ENCODE assay signal across 14 cellular contexts in genomic region chr1:156479093-156480014, GRCh38. TPM values are rescaled to one million over a fixed set of nuclear protein-coding genes. Genes with fewer than 3 reads are reported as not detected.
DNase-seq lines count a peak whose midpoint lies in the region; ATAC-seq, FAIRE-seq and TF ChIP-seq lines count a peak whose summit lies in the region.
"Had no signal": no experiment of that assay in that cellular context is flagged by ENCODE, and none has a peak within 500 bp of the region (broad histone marks: within the 10 kb centered on the region; RNA-seq: fewer than 3 reads in every experiment).

No MANE protein-coding gene starts in this region.

- CTCF ChIA-PET in CD4-positive, alpha-beta T cell (lab: Charles Lee) = interaction anchor here (1.9 to 2.7 kb wide), 4 partner anchors 11 to 52 kb away, joined by 5 to 77 read pairs (median 18); partner anchors contain the start of gene MEF2D
- CTCF ChIA-PET in OCI-LY7 (lab: Charles Lee; ENCODE audit: unreplicated experiment) = no interaction called here
- CTCF ChIA-PET in H1 (lab: Charles Lee; ENCODE audit: partially characterized antibody) = interaction anchor here (0.8 to 9.3 kb wide), 14 partner anchors 10 to 129 kb away, joined by 3 to 236 read pairs (median 10); partner anchors contain the start of gene MEF2D

- H3K79me2 ChIP-seq in OCI-LY7 (ENCODE audit: insufficient read depth, low read depth, low read length) (peaks cover 22% of the 10 kb centered on the region), H1 (ENCODE audit: control insufficient read depth in 1 of 2, insufficient read depth in 2 of 2, low read length in 2 of 2) (peaks cover 0 to 4% of the 10 kb centered on the region in 2 experiments; a peak in 1 of 4 replicates)

- no peak overlapping the region for H2AK5ac ChIP-seq in H1 (ENCODE audit: low read depth, low read length)

- no peak overlapping the region for H2BK5ac ChIP-seq in H1 (ENCODE audit: low read depth, low read length)

- no peak overlapping the region for H3K4me3 ChIP-seq in OCI-LY7 (ENCODE audit: low read depth, low read length, poor library complexity, severe bottlenecking)
- H3K4me3 ChIP-seq in H1 (ENCODE audit: extremely low read depth in 1 of 4, insufficient read depth in 2 of 4, low read depth in 3 of 4, low read length in 4 of 4) = no peak overlapping the region
- H3K4me3 ChIP-seq in rectal smooth muscle tissue (ENCODE audit: low read length) = no peak overlapping the region

- in situ Hi-C loops in GM13977 (cut with MboI; ENCODE audit: low pct_unique_long_range_greater_than_20kb, low sequenced_read_pairs, unreplicated experiment) = no loop called here

- TF ChIP-seq CTCF in CD4-positive, alpha-beta T cell (IDR thresholded peaks at IDR 0.05) = no peak
- TF ChIP-seq CTCF in OCI-LY7 (conservative IDR thresholded peaks at IDR 0.05; ENCODE audit: low read length) = no peak; the same call in 1 of the 2 replicates
- no peak for TF ChIP-seq CTCF in H1 (IDR thresholded peaks at IDR 0.05; ENCODE audit: control extremely low read depth in 1 of 3, insufficient read depth in 1 of 3, low read depth in 1 of 3, low read length in 3 of 3)
- TF ChIP-seq CTCF in GM13977 (IDR thresholded peaks at IDR 0.05; ENCODE audit: extremely low read depth, insufficient read depth, missing control alignments) = no peak

- no peaks in the 10 kb centered on the region for H3K9me3 Mint-ChIP-seq in CD4-positive, alpha-beta T cell

- H4K8ac ChIP-seq in H1 (ENCODE audit: extremely low read depth, insufficient read depth, low read length) = peak overlapping the region; percentile 7

- no peak overlapping the region for H2BK120ac ChIP-seq in H1 (replicated peaks; ENCODE audit: low read depth, low read length)

- no peaks in the 10 kb centered on the region for H3K23me2 ChIP-seq in H1 (ENCODE audit: low read depth, low read length)

- BruUV-seq in OCI-LY7 (replicated peaks; lab: Mats Ljungman, UMichigan) = no TSS peak

- intact Hi-C loops in CD4-positive, alpha-beta T cell (cut with DNase I, micrococcal nuclease) = loop anchor here in 1 of 2 experiments (1.0 to 10.0 kb wide), 4 partner anchors 22 to 129 kb away; no protein-coding TSS in a partner anchor
- intact Hi-C loops in OCI-LY7 (cut with micrococcal nuclease; ENCODE audit: unreplicated experiment) = loop anchor here (1.0 kb wide), 2 partner anchors 17 to 21 kb away; partner anchors contain the start of gene MEF2D

- no peak for TF ChIP-seq EP300 in H1 (IDR thresholded peaks at IDR 0.05; ENCODE audit: borderline replicate concordance in 1 of 2, low read depth in 2 of 2, low read length in 2 of 2)

- H2BK12ac ChIP-seq in H1 (ENCODE audit: low read depth, low read length) = 0 out of 2 replicates have a peak overlapping the region, but pooled peaks have one; percentile 9

- H3K27me3 Mint-ChIP-seq in CD4-positive, alpha-beta T cell = no peaks in the 10 kb centered on the region
- H3K27me3 Mint-ChIP-seq: activated naive CD8-positive, alpha-beta T cell; CD4-positive, CD25-positive, alpha-beta regulatory T cell had no signal

- POLR2A ChIA-PET in CD4-positive, alpha-beta T cell (lab: Charles Lee) = interaction anchor here (1.2 to 1.4 kb wide), 2 partner anchors 13 to 26 kb away, joined by 3 to 4 read pairs; no protein-coding TSS in a partner anchor
- POLR2A ChIA-PET in OCI-LY7 (lab: Charles Lee) (interaction anchor here (0.8 to 2.9 kb wide), 2 partner anchors 12 to 53 kb away, joined by 6 to 15 read pairs; no protein-coding TSS in a partner anchor), H1 (lab: Charles Lee; ENCODE audit: partially characterized antibody) (interaction anchor here (1.5 to 2.2 kb wide), 3 partner anchors 9 to 112 kb away, joined by 4 to 7 read pairs (median 4); partner anchors contain the start of gene NAXE)

- H3K27me3 ChIP-seq in CD4-positive, alpha-beta T cell (ENCODE audit: control insufficient read depth, insufficient read depth, low read length) = no peaks in the 10 kb centered on the region
- no peaks in the 10 kb centered on the region; a peak in 1 of 7 replicates for H3K27me3 ChIP-seq in H1 (replicated peaks in 1 of 4; ENCODE audit: control insufficient read depth in 3 of 4, extremely low read depth in 1 of 4, insufficient read depth in 3 of 4, low read length in 3 of 4)
- no peaks in the 10 kb centered on the region for H3K27me3 ChIP-seq in rectal smooth muscle tissue (ENCODE audit: control insufficient read depth, insufficient read depth, low read length)

- H3K4me2 ChIP-seq in OCI-LY7 (ENCODE audit: low read length) (no peak overlapping the region), H1 (ENCODE audit: insufficient read depth in 1 of 2, low read depth in 2 of 2, low read length in 2 of 2) (no peak overlapping the region)

- no peak for TF ChIP-seq RAD21 in H1 (IDR thresholded peaks at IDR 0.05 in 1 of 2, conservative IDR thresholded peaks at IDR 0.05 in 1 of 2; ENCODE audit: low read depth in 2 of 2, low read length in 2 of 2)

- no peak overlapping the region for H3K14ac ChIP-seq in H1 (ENCODE audit: insufficient read length)

- H3K9me3 ChIP-seq in CD4-positive, alpha-beta T cell (ENCODE audit: control insufficient read depth, low read length) = no peaks in the 10 kb centered on the region
- no peaks in the 10 kb centered on the region for H3K9me3 ChIP-seq in OCI-LY7 (ENCODE audit: low read length)
- no peaks in the 10 kb centered on the region for H3K9me3 ChIP-seq in H1 (ENCODE audit: insufficient read depth in 2 of 2, low read depth in 1 of 2, low read length in 1 of 2)

- H3K4me1 Mint-ChIP-seq in CD4-positive, alpha-beta T cell (ENCODE audit: low read depth) = peaks cover 48% of the 10 kb centered on the region

- H3K36me3 ChIP-seq in OCI-LY7 (ENCODE audit: insufficient read depth, low read length) (peaks cover 100% of the 10 kb centered on the region), H1 (ENCODE audit: control insufficient read depth in 2 of 4, insufficient read depth in 4 of 4, low read length in 3 of 4) (peaks cover 5 to 38% (median 13%) of the 10 kb centered on the region in 4 experiments; a peak in 7 of 8 replicates), rectal smooth muscle tissue (ENCODE audit: control insufficient read depth, insufficient read depth, low read length) (peaks cover 64% of the 10 kb centered on the region)

- H2AFZ ChIP-seq in OCI-LY7 (ENCODE audit: low read length) (no peak overlapping the region), H1 (ENCODE audit: low read length) (no peak overlapping the region)

- no peaks in the 10 kb centered on the region for H3K9me2 ChIP-seq in OCI-LY7 (ENCODE audit: insufficient read depth, low read length)

- H4K20me1 ChIP-seq in OCI-LY7 (ENCODE audit: insufficient read depth, low read length) (no peaks in the 10 kb centered on the region), H1 (replicated peaks in 1 of 2; ENCODE audit: control insufficient read depth in 1 of 2, insufficient read depth in 2 of 2, low read length in 2 of 2) (peaks cover 0 to 7% of the 10 kb centered on the region in 2 experiments)

- H3K4me1 ChIP-seq in OCI-LY7 (ENCODE audit: insufficient read depth, low read length, poor library complexity, severe bottlenecking) (peaks cover 46% of the 10 kb centered on the region), H1 (replicated peaks in 1 of 4; ENCODE audit: control insufficient read depth in 3 of 4, insufficient read depth in 4 of 4, low read length in 3 of 4) (peaks cover 0 to 16% (median 11%) of the 10 kb centered on the region in 4 experiments; a peak in 6 of 7 replicates), rectal smooth muscle tissue (ENCODE audit: control insufficient read depth, insufficient read depth, low read length) (peaks cover 40% of the 10 kb centered on the region)

- H3K9ac ChIP-seq in H1 (replicated peaks in 1 of 4; ENCODE audit: extremely low read depth in 1 of 4, low read depth in 3 of 4, low read length in 3 of 4) = no peak overlapping the region
- no peak overlapping the region for H3K9ac ChIP-seq in rectal smooth muscle tissue (ENCODE audit: low read length)

- no peak overlapping the region for H2BK15ac ChIP-seq in H1 (ENCODE audit: low read length)

- H3K79me1 ChIP-seq in H1 (ENCODE audit: low read depth, low read length) = peaks cover 2% of the 10 kb centered on the region

- H3K27ac ChIP-seq in CD4-positive, alpha-beta T cell (ENCODE audit: low read depth, low read length) = no peak overlapping the region
- H3K27ac ChIP-seq in OCI-LY7 (ENCODE audit: low read depth, low read length, poor library complexity, severe bottlenecking) (peak overlapping the region; percentile 61), H1 (ENCODE audit: low read depth, low read length) (no peak overlapping the region), rectal smooth muscle tissue (ENCODE audit: low read depth, low read length) (peak overlapping the region; percentile 37)

- no peak for TF ChIP-seq POLR2A in H1 (IDR thresholded peaks at IDR 0.05; ENCODE audit: control extremely low read depth in 1 of 2, low read depth in 2 of 2, low read length in 2 of 2)

- no peak overlapping the region for H3K4ac ChIP-seq in H1 (replicated peaks; ENCODE audit: insufficient read length, low read depth, low read length)

- no peak overlapping the region for H3K18ac ChIP-seq in H1 (ENCODE audit: extremely low read depth, low read length)

- H3K4me3 Mint-ChIP-seq in CD4-positive, alpha-beta T cell = peak overlapping the region; percentile 25
- H3K4me3 Mint-ChIP-seq: activated naive CD8-positive, alpha-beta T cell had no signal

- no peak overlapping the region for H3K23ac ChIP-seq in H1 (ENCODE audit: insufficient read length)

- WGBS in H1 (ENCODE audit: extremely low coverage in 1 of 2, insufficient coverage in 1 of 2, insufficient read length in 1 of 2, insufficient replicate concordance in 2 of 2, low coverage in 1 of 2, low lambda C conversion rate in 2 of 2, missing lambda C conversion rate in 1 of 2), 2 experiments = 95% methylated on average over 14 of the region's 15 CpGs; no CpG with 5 or more reads in 1 of the 2 experiments

- H2BK20ac ChIP-seq in H1 (ENCODE audit: low read length) = no peak overlapping the region

- H4K91ac ChIP-seq in H1 (replicated peaks; ENCODE audit: insufficient read length, low read length) = no peak overlapping the region

- no peak overlapping the region for H3K56ac ChIP-seq in H1 (replicated peaks; ENCODE audit: insufficient read length, low read depth, low read length)

- peaks cover 96% of the 10 kb centered on the region for H3K36me3 Mint-ChIP-seq in CD4-positive, alpha-beta T cell (ENCODE audit: low read depth)

- ATAC-seq in CD4-positive, alpha-beta T cell (ENCODE audit: poor library complexity) = no peak

- H3K27ac Mint-ChIP-seq in CD4-positive, alpha-beta T cell = peak overlapping the region; percentile 63

- FAIRE-seq in H1 (lab: Jason Lieb, UNC) = no peak

- DNase-seq in CD4-positive, alpha-beta T cell = no peak
- DNase-seq in OCI-LY7 (ENCODE audit: low spot score) = no peak
- no peak for DNase-seq in H1 (ENCODE audit: low read depth in 1 of 2, low spot score in 2 of 2)
- no peak for DNase-seq in NCI-H526 treated with DMSO at 0.1 percent for 48 hours (lab: John Stamatoyannopoulos, UW)
- DNase-seq in cerebellar cortex (ENCODE audit: low spot score) = no peak
- no peak for DNase-seq in GM13977 (ENCODE audit: low spot score)
- DNase-seq: CD4-positive, CD25-positive, alpha-beta regulatory T cell; EL; IMR-90; NCI-H1105 treated with DMSO at 0.1 percent for 48 hours; SIG-M5; stimulated activated CD4-positive, alpha-beta T cell treated with anti-CD3 and anti-CD28 coated beads, Interleukin-1b, Interleukin-23, amount 100 ng/mL, for 48 hours had no signal

- no peak overlapping the region for H4K5ac ChIP-seq in H1 (ENCODE audit: insufficient read length, low read depth, low read length)

RNA-seq across cellular contexts. Expression of gene MEF2D, which starts 21.2 kb away (rescaled TPM):
- 100 to 1,000 TPM; 155 to 162 TPM for total RNA-seq in CD4-positive, alpha-beta T cell
- 23.4 and 42.7 TPM in 2 replicates for total RNA-seq in OCI-LY7 (2014; rRNA removed; shearing (Covaris generic))
- 92.3 and 101 TPM in 2 replicates for total RNA-seq in OCI-LY7 (2022)
- total RNA-seq in H1 (2021; fragmentation: NEBNext Ultra II Directional; extraction: Animal tissue kit (Norgen Biotek cat#: 25700)) = 17.3 and 19.5 TPM in 2 replicates
- polyA plus RNA-seq in H1 (2011; rRNA removed) = 20.3 and 44.4 TPM in 2 replicates
- polyA plus RNA-seq in H1 (2011; cell fraction: cytosol; rRNA removed) = 12.4 TPM
- 19.5 TPM for polyA plus RNA-seq in H1 (2011; cell fraction: nucleus; rRNA removed)
- polyA plus RNA-seq in H1 (2012, experiment 1 of 2) = 10.3 to 14.6 TPM (median 12.8 TPM) in 4 replicates
- 8.1 TPM for polyA plus RNA-seq in H1 (2012, experiment 2 of 2)
- polyA plus RNA-seq in H1 (2013, experiment 1 of 2) = 9.1 TPM
- 8.8 TPM for polyA plus RNA-seq in H1 (2013, experiment 2 of 2)
- 6.7 and 7.7 TPM in 2 replicates for polyA minus RNA-seq in H1 (2011; rRNA and poly(A)+ RNA removed)
- polyA minus RNA-seq in H1 (2011; cell fraction: cytosol; rRNA and poly(A)+ RNA removed) = 14.5 TPM
- 9.3 TPM for polyA minus RNA-seq in H1 (2011; cell fraction: nucleus; rRNA and poly(A)+ RNA removed)

Comparison
In these comparisons a context has a peak if more than half of its experiments do, and no peak if none do; other contexts are left out.
1. H3K27ac ChIP-seq: peak in OCI-LY7 (single experiment) and rectal smooth muscle tissue (single experiment); none in CD4-positive, alpha-beta T cell (single experiment) and H1 (single experiment).